In the genomic region with DNA sequence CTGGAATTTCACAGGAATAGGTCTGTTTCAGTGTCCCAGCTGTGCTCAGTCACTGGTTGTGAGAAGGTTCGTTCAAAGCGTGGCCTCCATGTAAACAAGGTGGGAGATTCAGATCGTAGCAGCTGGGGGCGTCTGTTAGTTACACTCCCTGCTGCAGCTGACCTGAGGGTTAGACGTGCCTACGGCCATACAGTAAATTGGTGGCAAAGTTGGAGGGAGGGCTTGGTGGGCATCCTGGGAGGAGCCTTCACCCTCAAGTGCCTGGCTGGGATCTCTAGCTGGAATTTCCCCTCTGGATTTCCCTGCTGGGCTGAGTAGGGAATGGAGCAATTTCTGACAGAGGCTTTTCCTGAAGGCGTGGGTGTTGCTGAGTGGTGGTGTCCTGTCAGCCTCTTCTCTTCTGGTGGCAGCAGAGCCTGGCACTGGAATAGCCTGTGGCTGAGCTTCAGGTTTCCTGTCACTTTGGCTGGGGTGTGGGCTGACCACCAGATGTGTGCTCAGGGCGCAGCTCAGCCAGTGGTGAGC, we compare ENCODE assay signal across 10 cellular contexts. TPM values are rescaled to one million over a fixed set of nuclear protein-coding genes. Genes with fewer than 3 reads are reported as not detected.
DNase-seq lines count a peak whose midpoint lies in the region; ATAC-seq, FAIRE-seq and TF ChIP-seq lines count a peak whose summit lies in the region.
"Had no signal": no experiment of that assay in that cellular context is flagged by ENCODE, and none has a peak within 500 bp of the region (broad histone marks: within the 10 kb centered on the region; RNA-seq: fewer than 3 reads in every experiment).

No MANE protein-coding gene starts in this region.

- peaks cover 10% of the 10 kb centered on the region for H3K4me1 Mint-ChIP-seq in glutamatergic neuron (ENCODE audit: low read depth, unreplicated experiment)
- H3K4me1 Mint-ChIP-seq in nephron progenitor cell: peaks cover 13% of the 10 kb centered on the region

- in situ Hi-C loops in ACHN (cut with HindIII; ENCODE audit: low pct_ligation_motif_present, low pct_unique_long_range_greater_than_20kb, low sequenced_read_pairs): no loop called here

- H3K36me3 ChIP-seq in RWPE2 (ENCODE audit: low read depth): peaks cover 3% of the 10 kb centered on the region; the same call in 1 of the 2 replicates
- peaks cover 4 to 14% of the 10 kb centered on the region in 2 donors for H3K36me3 ChIP-seq in kidney (ENCODE audit: control insufficient read depth in 1 of 2, insufficient read depth in 2 of 2, low read length in 2 of 2)

- H3K4me3 ChIP-seq in RWPE2 (ENCODE audit: severe bottlenecking) (no peak overlapping the region), kidney (ENCODE audit: low read length in 2 of 2) (no peak overlapping the region)
- H3K4me3 ChIP-seq: suprapubic skin had no signal

- H3K27ac ChIP-seq in RWPE2 (ENCODE audit: poor library complexity, severe bottlenecking): no peak overlapping the region
- no peak overlapping the region for H3K27ac ChIP-seq in kidney (ENCODE audit: low read depth in 2 of 2, low read length in 2 of 2)
- H3K27ac ChIP-seq: suprapubic skin had no signal

- H3K4me1 ChIP-seq in RWPE2 (ENCODE audit: insufficient read depth, poor library complexity, severe bottlenecking) (no peaks in the 10 kb centered on the region), kidney (ENCODE audit: control insufficient read depth in 1 of 2, insufficient read depth in 1 of 2, low read depth in 1 of 2, low read length in 2 of 2) (peaks cover 2 to 7% of the 10 kb centered on the region in 2 donors)

- H3K36me3 Mint-ChIP-seq in glutamatergic neuron (ENCODE audit: unreplicated experiment) (no peaks in the 10 kb centered on the region), nephron progenitor cell (ENCODE audit: low read depth) (no peaks in the 10 kb centered on the region)

- H3K9ac ChIP-seq in kidney (ENCODE audit: low read length in 2 of 2): no peak overlapping the region

- peaks cover 5% of the 10 kb centered on the region for H3K27me3 Mint-ChIP-seq in glutamatergic neuron (ENCODE audit: unreplicated experiment)
- H3K27me3 Mint-ChIP-seq in nephron progenitor cell (ENCODE audit: low read depth, poor library complexity): peaks cover 5% of the 10 kb centered on the region

- intact Hi-C loops in kidney (cut with DNase I) (no loop called here), sciatic nerve (cut with DNase I) (no loop called here)

- ATAC-seq in RWPE2 (ENCODE audit: low read depth): 0 out of 3 replicates have a peak, but pooled peaks have one; percentile 19
- ATAC-seq in sciatic nerve: no peak

- TF ChIP-seq CTCF in RWPE2 (IDR thresholded peaks at IDR 0.05; ENCODE audit: poor library complexity, severe bottlenecking) (no peak), glutamatergic neuron (IDR thresholded peaks at IDR 0.05; ENCODE audit: partially characterized antibody, unreplicated experiment) (no peak), nephron progenitor cell (IDR thresholded peaks at IDR 0.05) (no peak), kidney (IDR thresholded peaks at IDR 0.05; ENCODE audit: borderline replicate concordance, extremely low read depth, insufficient read depth) (no peak)

- H3K4me3 Mint-ChIP-seq in glutamatergic neuron (ENCODE audit: unreplicated experiment): peak overlapping the region; percentile 25
- H3K4me3 Mint-ChIP-seq in nephron progenitor cell: no peak overlapping the region

- no peak for FAIRE-seq in kidney (lab: Jason Lieb, UNC)

- peak; percentile 61 for DNase-seq in Daoy (ENCODE audit: low read depth)
- no peak for DNase-seq in RWPE2 (ENCODE audit: low spot score)
- no peak for DNase-seq in glutamatergic neuron
- DNase-seq in nephron progenitor cell: no peak
- no peak for DNase-seq in kidney
- no peak for DNase-seq in sciatic nerve (ENCODE audit: low spot score)
- no peak for DNase-seq in NCI-H446 treated with DMSO at 0.1 percent for 48 hours (lab: John Stamatoyannopoulos, UW)
- no peak for DNase-seq in ACHN
- DNase-seq: activated CD4-positive, alpha-beta T cell treated with anti-CD3 and anti-CD28 coated beads, Interleukin-2, amount 50 U/mL, for 4 hours had no signal

- H3K9me3 ChIP-seq in RWPE2 (ENCODE audit: severe bottlenecking) (no peaks in the 10 kb centered on the region), kidney (ENCODE audit: control insufficient read depth in 1 of 2, low read length in 2 of 2) (no peaks in the 10 kb centered on the region)
- H3K9me3 ChIP-seq: suprapubic skin had no signal

- no peaks in the 10 kb centered on the region for H3K27me3 ChIP-seq in RWPE2 (ENCODE audit: insufficient read depth, poor library complexity, severe bottlenecking)
- H3K27me3 ChIP-seq: suprapubic skin had no signal

- H3K9me3 Mint-ChIP-seq in glutamatergic neuron (ENCODE audit: unreplicated experiment): peaks cover 5% of the 10 kb centered on the region
- no peaks in the 10 kb centered on the region for H3K9me3 Mint-ChIP-seq in nephron progenitor cell

- H3K27ac Mint-ChIP-seq in glutamatergic neuron (ENCODE audit: unreplicated experiment) (no peak overlapping the region), nephron progenitor cell (peak overlapping the region; percentile 87)

RNA-seq across cellular contexts. Expression of a gene that starts 6.4 kb away (rescaled TPM):
- 2.1 and 6.7 TPM in 2 replicates for total RNA-seq in Daoy (2014; rRNA removed; shearing (Covaris generic))
- total RNA-seq in glutamatergic neuron (ENCODE audit: unreplicated experiment): 15.4 TPM
- 32.5 TPM for total RNA-seq in kidney
- polyA plus RNA-seq in kidney (ENCODE audit: insufficient read depth, low read depth, low replicate concordance): 18.7 TPM
- total RNA-seq in sciatic nerve: 19.7 TPM

RNA-seq across cellular contexts. Expression of a gene that starts 21.9 kb away (rescaled TPM):
- total RNA-seq in Daoy (2014; rRNA removed; shearing (Covaris generic)): 22.1 and 23.8 TPM in 2 replicates
- total RNA-seq in glutamatergic neuron (ENCODE audit: unreplicated experiment) (134 TPM), kidney (28.6 TPM), sciatic nerve (31.1 TPM)
- polyA plus RNA-seq in kidney (ENCODE audit: insufficient read depth, low read depth, low replicate concordance): 10.6 TPM
